In the genomic region with DNA sequence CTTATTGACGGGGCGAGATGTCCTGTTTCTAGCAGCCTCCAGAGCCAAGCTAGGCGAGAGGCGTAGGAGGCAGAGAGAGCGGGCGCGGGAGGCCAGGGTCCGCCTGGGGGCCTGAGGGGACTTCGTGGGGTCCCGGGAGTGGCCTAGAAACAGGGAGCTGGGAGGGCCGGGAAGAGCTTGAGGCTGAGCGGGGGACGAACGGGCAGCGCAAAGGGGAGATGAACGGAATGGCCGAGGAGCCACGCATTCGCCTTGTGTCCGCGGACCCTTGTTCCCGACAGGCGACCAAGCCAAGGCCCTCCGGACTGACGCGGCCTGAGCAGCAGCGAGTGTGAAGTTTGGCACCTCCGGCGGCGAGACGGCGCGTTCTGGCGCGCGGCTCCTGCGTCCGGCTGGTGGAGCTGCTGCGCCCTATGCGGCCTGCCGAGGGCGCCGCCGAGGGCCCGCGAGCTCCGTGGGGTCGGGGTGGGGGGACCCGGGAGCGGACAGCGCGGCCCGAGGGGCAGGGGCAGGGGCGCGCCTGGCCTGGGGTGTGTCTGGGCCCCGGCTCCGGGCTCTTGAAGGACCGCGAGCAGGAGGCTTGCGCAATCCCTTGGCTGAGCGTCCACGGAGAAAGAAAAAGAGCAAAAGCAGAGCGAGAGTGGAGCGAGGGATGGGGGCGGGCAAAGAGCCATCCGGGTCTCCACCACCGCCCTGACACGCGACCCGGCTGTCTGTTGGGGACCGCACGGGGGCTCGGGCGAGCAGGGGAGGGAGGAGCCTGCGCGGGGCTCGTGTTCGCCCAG, we compare ENCODE assay signal across 8 cellular contexts. TPM values are rescaled to one million over a fixed set of nuclear protein-coding genes. Genes with fewer than 3 reads are reported as not detected.
DNase-seq lines count a peak whose midpoint lies in the region; ATAC-seq, FAIRE-seq and TF ChIP-seq lines count a peak whose summit lies in the region.

No MANE protein-coding gene starts in this region.

- H3K27me3 Mint-ChIP-seq in chondrocyte (ENCODE audit: low read depth) = peaks cover 17% of the 10 kb centered on the region

- CTCF ChIA-PET in PC-3 (lab: Charles Lee) = interaction anchor here (0.8 to 2.0 kb wide), 5 partner anchors 10 to 152 kb away, joined by 3 to 11 read pairs (median 9); no protein-coding TSS in a partner anchor

- H3K9me3 ChIP-seq in PC-3 (ENCODE audit: low read length) (no peaks in the 10 kb centered on the region), upper lobe of right lung (no peaks in the 10 kb centered on the region)

- peaks cover 2% of the 10 kb centered on the region; the same call in 1 of the 2 replicates for H3K36me3 ChIP-seq in PC-3 (ENCODE audit: low read depth, low read length)
- H3K36me3 ChIP-seq in upper lobe of right lung = peaks cover under 1% of the 10 kb centered on the region

- no TSS peak for BruUV-seq in PC-3 (replicated peaks; lab: Mats Ljungman, UMichigan)

- no peak for FAIRE-seq in urothelium cell line (lab: Jason Lieb, UNC)

- H3K4me3 ChIP-seq in PC-3 (ENCODE audit: low read length) (peak overlapping the region; percentile 68), upper lobe of right lung (peak overlapping the region; percentile 73)

- TF ChIP-seq CTCF in GM10266 (IDR thresholded peaks at IDR 0.05; ENCODE audit: control insufficient read depth, insufficient read depth, low read depth, missing control alignments) (peak; percentile 23), PC-3 (conservative IDR thresholded peaks at IDR 0.05; ENCODE audit: low read depth, low read length) (peak; percentile 27; the same call in 1 of the 2 replicates), chondrocyte (IDR thresholded peaks at IDR 0.05) (peak; percentile 67), upper lobe of right lung (IDR thresholded peaks at IDR 0.05) (peak; percentile 25)

- H3K27ac Mint-ChIP-seq in chondrocyte (ENCODE audit: unreplicated experiment) = peak overlapping the region; percentile 27

- peak overlapping the region; percentile 52; the same call in 1 of the 2 replicates for H3K9ac ChIP-seq in PC-3 (ENCODE audit: low read length)

- intact Hi-C loops in PC-3 (cut with micrococcal nuclease) = loop anchor here (5.0 kb wide), 1 partner anchor 43 kb away; a partner anchor contains a TSS
- intact Hi-C loops in upper lobe of right lung (cut with DNase I) = loop anchor here (5.0 kb wide), 1 partner anchor 33 kb away; no protein-coding TSS in a partner anchor

- no peaks in the 10 kb centered on the region for H3K9me2 ChIP-seq in PC-3 (replicated peaks; ENCODE audit: low read length)

- H3K27me3 ChIP-seq in PC-3 (ENCODE audit: low read length) = peaks cover 39% of the 10 kb centered on the region
- peaks cover 38% of the 10 kb centered on the region for H3K27me3 ChIP-seq in upper lobe of right lung

- H3K79me2 ChIP-seq in PC-3 (ENCODE audit: low read length) = peaks cover 32% of the 10 kb centered on the region

- POLR2A ChIA-PET in PC-3 (lab: Charles Lee; ENCODE audit: unreplicated experiment) = interaction anchor here (0.9 to 1.5 kb wide), 2 partner anchors 30 to 76 kb away, joined by 7 to 9 read pairs; no protein-coding TSS in a partner anchor

- H3K4me1 ChIP-seq in PC-3 (ENCODE audit: insufficient read depth, low read length) (peaks cover 47% of the 10 kb centered on the region), upper lobe of right lung (peaks cover 61% of the 10 kb centered on the region)

- peak overlapping the region; percentile 9 for H3K4me3 Mint-ChIP-seq in chondrocyte (ENCODE audit: unreplicated experiment)

- ATAC-seq in PC-3 (no peak), upper lobe of right lung (no peak), GM21526 (IDR thresholded peaks at IDR 0.05; ENCODE audit: low FRiP score, unreplicated experiment) (no peak), HG02970 (IDR thresholded peaks at IDR 0.05; ENCODE audit: low FRiP score, unreplicated experiment) (no peak)

- peaks cover 41% of the 10 kb centered on the region for H3K4me1 Mint-ChIP-seq in chondrocyte (ENCODE audit: low read depth)

- H3K36me3 Mint-ChIP-seq in chondrocyte (ENCODE audit: low read depth) = peaks cover 1% of the 10 kb centered on the region

- H4K20me1 ChIP-seq in PC-3 (ENCODE audit: low read length) = peaks cover 26% of the 10 kb centered on the region

- peak overlapping the region; percentile 84 for H2AFZ ChIP-seq in PC-3 (ENCODE audit: low read length)

- H3F3A ChIP-seq in PC-3 (ENCODE audit: low read length, unreplicated experiment) = no peaks in the 10 kb centered on the region

- DNase-seq in GM10266 (ENCODE audit: extremely low spot score) = no peak
- no peak for DNase-seq in PC-3
- DNase-seq in chondrocyte (ENCODE audit: low spot score) = no peak
- DNase-seq in medulla oblongata (ENCODE audit: extremely low spot score) = peak; percentile 19
- peak; percentile 85 for DNase-seq in upper lobe of right lung
- no peak for DNase-seq in urothelium cell line (ENCODE audit: low spot score)

- H3K27ac ChIP-seq in PC-3 (ENCODE audit: low read length) (no peak overlapping the region), upper lobe of right lung (peak overlapping the region; percentile 77)

- H3K9me3 Mint-ChIP-seq in chondrocyte (ENCODE audit: low read depth) = no peaks in the 10 kb centered on the region

- H3K4me2 ChIP-seq in PC-3 (ENCODE audit: low read length) = peak overlapping the region; percentile 87

RNA-seq across cellular contexts. Expression of a gene that starts 1.2 kb away (rescaled TPM):
- total RNA-seq in PC-3 (2014; rRNA removed) = 53.5 and 75.4 TPM in 2 replicates
- total RNA-seq in chondrocyte = 26.7 to 27.2 TPM (median 26.8 TPM) in 3 replicates
- 20.2 TPM for total RNA-seq in upper lobe of right lung

RNA-seq across cellular contexts. Expression of a gene that starts 43.5 kb away (rescaled TPM):
- total RNA-seq in PC-3 (2014; rRNA removed) (11.3 and 12.8 TPM in 2 replicates), chondrocyte (4.6 to 8.3 TPM (median 6.1 TPM) in 3 replicates), upper lobe of right lung (4.9 TPM)

Comparison
In these comparisons a context has a peak if more than half of its experiments do, and no peak if none do; other contexts are left out.
1. DNase-seq: peak in medulla oblongata (single experiment) and upper lobe of right lung (single experiment); none in GM10266 (single experiment), PC-3 (single experiment), chondrocyte (single experiment) and urothelium cell line (single experiment).
2. Peak in every context shown above with its lines, with median percentiles within 50 percentile points of each other: CTCF ChIP-seq.